26 cellular contexts compared by ENCODE assay signal in genomic region chr19:3330047-3330446, GRCh38.
"Had no signal": no experiment of that assay in that cellular context is flagged by ENCODE, and none has a peak within 500 bp of the region (broad histone marks: within the 10 kb centered on the region; RNA-seq: fewer than 3 reads in every experiment).

No MANE protein-coding gene starts in this region.

- ATAC-seq: stimulated activated effector memory CD8-positive, alpha-beta T cell treated with anti-CD3 and anti-CD28 coated beads, Interleukin-12 subunit alpha, Interleukin-12 subunit beta, amount 100 ng/mL, for 72 hours; stimulated activated memory B cell treated with anti-CD40 and anti-IgM and Interleukin-4, amounts not matched to agents 10 μg/mL and 1 μg/mL and 100 μg/mL, for 72 hours; stimulated activated naive B cell treated with anti-CD40 and anti-IgM and Interleukin-4, amounts not matched to agents 10 μg/mL and 1 μg/mL and 100 μg/mL, for 72 hours; stimulated activated naive CD8-positive, alpha-beta T cell treated with anti-CD3 and anti-CD28 coated beads, Interleukin-15, amount 100 ng/mL, for 72 hours; stimulated activated naive CD8-positive, alpha-beta T cell treated with anti-CD3 and anti-CD28 coated beads, Interleukin-15, Interleukin-2, amounts not matched to agents 100 U/mL and 50 U/mL, for 24 hours; upper lobe of right lung had no signal

- FAIRE-seq: urothelium cell line had no signal

- H3K4me1 ChIP-seq: uterus had no signal

- H3K36me3 ChIP-seq: stomach, suprapubic skin, thoracic aorta, thyroid gland, tibial artery, tibial nerve, transverse colon, upper lobe of left lung, upper lobe of right lung, uterus, vagina had no signal

- H3K27ac ChIP-seq: stomach, suprapubic skin, testis, thoracic aorta, thyroid gland, tibial artery, tibial nerve, transverse colon, upper lobe of left lung, upper lobe of right lung, uterus, vagina had no signal

- DNase-seq: stimulated activated CD4-positive, alpha-beta T cell treated with anti-CD3 and anti-CD28 coated beads, Interleukin-2, amount 100 ng/mL, for 48 hours; stimulated activated CD4-positive, alpha-beta T cell treated with anti-CD3 and anti-CD28 coated beads, Interleukin-4, amount 100 ng/mL, for 1 hour; stimulated activated CD4-positive, alpha-beta T cell treated with anti-CD3 and anti-CD28 coated beads, Interleukin-4, amount 100 ng/mL, for 4 hours; stimulated activated CD8-positive, alpha-beta memory T cell treated with anti-CD3 and anti-CD28 coated beads, Interleukin-4, amount 100 ng/mL, for 48 hours; stimulated activated naive B cell treated with anti-CD40 and anti-IgM and Interleukin-4, amounts not matched to agents 10 μg/mL and 1 μg/mL and 100 μg/mL, for 72 hours; stimulated activated naive CD4-positive, alpha-beta T cell; stimulated activated naive CD4-positive, alpha-beta T cell treated with Interleukin-2 at 50 U/mL for 16 hours; stimulated activated naive CD8-positive, alpha-beta T cell treated with anti-CD3 and anti-CD28 coated beads, Interleukin-15, amount 100 ng/mL, for 72 hours; stimulated activated naive CD8-positive, alpha-beta T cell treated with anti-CD3 and anti-CD28 coated beads, Interleukin-15, Interleukin-2, amounts not matched to agents 100 U/mL and 50 U/mL, for 24 hours; stomach; substantia nigra; testis; thyroid gland; tibial artery; transverse colon; trophoblast cell; upper lobe of right lung; uterus had no signal

- H3K27me3 ChIP-seq: stomach, suprapubic skin, testis, thyroid gland, tibial artery, tibial nerve, transverse colon, upper lobe of left lung, upper lobe of right lung, uterus, vagina had no signal

- H3K4me3 ChIP-seq: stomach, suprapubic skin, testis, thoracic aorta, thyroid gland, tibial artery, tibial nerve, transverse colon, upper lobe of left lung, upper lobe of right lung, uterus, vagina had no signal

- H3K9me3 ChIP-seq: stomach, suprapubic skin, testis, thoracic aorta, thyroid gland, tibial artery, tibial nerve, transverse colon, upper lobe of left lung, upper lobe of right lung, uterus, vagina had no signal
